In genomic region chr12:49092086-49092815, GRCh38 we compare ENCODE assay signal across 8 cellular contexts. TPM values are rescaled to one million over a fixed set of nuclear protein-coding genes. Genes with fewer than 3 reads are reported as not detected.
DNase-seq lines count a peak whose midpoint lies in the region; ATAC-seq and TF ChIP-seq lines count a peak whose summit lies in the region.

No MANE protein-coding gene starts in this region.

- H3K27ac ChIP-seq in lung (ENCODE audit: low read depth in 1 of 2, low read length in 1 of 2) = peak overlapping the region in 1 of 2 donors; percentile 15

- POLR2A ChIA-PET in WTC11 (lab: Charles Lee) = interaction anchor here (1.0 to 1.4 kb wide), 2 partner anchors 23 to 29 kb away, joined by 3 to 6 read pairs; partner anchors contain the start of gene RHEBL1

- peaks cover 0 to 4% of the 10 kb centered on the region in 2 donors for H3K9me3 ChIP-seq in lung (ENCODE audit: control insufficient read depth in 2 of 2, insufficient read depth in 1 of 2, low read length in 1 of 2)

- peaks cover 87% of the 10 kb centered on the region for H3K27me3 Mint-ChIP-seq in WTC11 (ENCODE audit: low read depth)
- peaks cover 76% of the 10 kb centered on the region for H3K27me3 Mint-ChIP-seq in stimulated activated memory B cell treated with anti-CD40 and anti-IgM and Interleukin-4, amounts not matched to agents 10 μg/mL and 1 μg/mL and 100 μg/mL, for 72 hours

- peak overlapping the region; percentile 56 for H3K4me3 Mint-ChIP-seq in WTC11
- peak overlapping the region; percentile 35 for H3K4me3 Mint-ChIP-seq in stimulated activated memory B cell treated with anti-CD40 and anti-IgM and Interleukin-4, amounts not matched to agents 10 μg/mL and 1 μg/mL and 100 μg/mL, for 72 hours

- in situ Hi-C loops in KBM-7 (cut with MboI; ENCODE audit: low pct_unique_long_range_greater_than_20kb, low sequenced_read_pairs) = no loop called here

- H3K27me3 ChIP-seq in lung (ENCODE audit: control insufficient read depth, insufficient read depth) = no peaks in the 10 kb centered on the region

- no peak overlapping the region for H3K4me3 ChIP-seq in lung

- no peak overlapping the region for H3K27ac Mint-ChIP-seq in WTC11
- no peak overlapping the region for H3K27ac Mint-ChIP-seq in stimulated activated memory B cell treated with anti-CD40 and anti-IgM and Interleukin-4, amounts not matched to agents 10 μg/mL and 1 μg/mL and 100 μg/mL, for 72 hours

- peaks cover 55% of the 10 kb centered on the region for H3K4me1 Mint-ChIP-seq in WTC11
- H3K4me1 Mint-ChIP-seq in stimulated activated memory B cell treated with anti-CD40 and anti-IgM and Interleukin-4, amounts not matched to agents 10 μg/mL and 1 μg/mL and 100 μg/mL, for 72 hours = peaks cover 63% of the 10 kb centered on the region

- H3K36me3 ChIP-seq in lung (ENCODE audit: control insufficient read depth in 2 of 2, insufficient read depth in 2 of 2, low read length in 2 of 2) = peaks cover 2 to 6% of the 10 kb centered on the region in 2 donors

- CTCF ChIA-PET in WTC11 (lab: Charles Lee) = interaction anchor here (0.6 to 4.6 kb wide), 36 partner anchors 9 to 266 kb away, joined by 3 to 64 read pairs (median 4); partner anchors contain the start of genes LMBR1L, PRKAG1, PRPH and RHEBL1

- H3K4me1 ChIP-seq in lung (ENCODE audit: control insufficient read depth in 2 of 2, insufficient read depth in 2 of 2, low read length in 2 of 2) = peaks cover 0 to 39% of the 10 kb centered on the region in 2 donors

- no peaks in the 10 kb centered on the region for H3K9me3 Mint-ChIP-seq in WTC11
- no peaks in the 10 kb centered on the region for H3K9me3 Mint-ChIP-seq in stimulated activated memory B cell treated with anti-CD40 and anti-IgM and Interleukin-4, amounts not matched to agents 10 μg/mL and 1 μg/mL and 100 μg/mL, for 72 hours

- DNase-seq in COLO668 (lab: John Stamatoyannopoulos, UW; ENCODE audit: unreplicated experiment) (peak; percentile 26), KBM-7 (peak; percentile 92), WTC11 (ENCODE audit: low spot score) (peak; percentile 74), cerebellar cortex (ENCODE audit: low spot score) (peak; percentile 62), lung (ENCODE audit: low spot score) (no peak)

- WGBS in lung, 2 donors = 3 to 5% methylated on average over 26 to 32 of the region's 32 CpGs

- TF ChIP-seq CTCF in WTC11 (IDR thresholded peaks at IDR 0.05) (no peak), lung (IDR thresholded peaks at IDR 0.05; ENCODE audit: control extremely low read depth, extremely low read depth) (peak; percentile 8)

- H3K36me3 Mint-ChIP-seq in WTC11 = no peaks in the 10 kb centered on the region
- H3K36me3 Mint-ChIP-seq in stimulated activated memory B cell treated with anti-CD40 and anti-IgM and Interleukin-4, amounts not matched to agents 10 μg/mL and 1 μg/mL and 100 μg/mL, for 72 hours = peaks cover 21% of the 10 kb centered on the region

- ATAC-seq in WTC11 (peak; percentile 30), lung (ENCODE audit: insufficient read depth, low FRiP score) (no peak), HG03097 (IDR thresholded peaks at IDR 0.05; ENCODE audit: low FRiP score, unreplicated experiment) (no peak), GM18870 (IDR thresholded peaks at IDR 0.05; ENCODE audit: unreplicated experiment) (no peak)
- peak; percentile 28 for ATAC-seq in stimulated activated memory B cell treated with anti-CD40 and anti-IgM and Interleukin-4, amounts not matched to agents 10 μg/mL and 1 μg/mL and 100 μg/mL, for 72 hours

TF ChIP-seq in WTC11, 78 proteins besides CTCF, POLR2A, EP300 and RAD21:
- TF ChIP-seq ZNF512 (CRISPR knock-in tag; IDR thresholded peaks at IDR 0.05; ENCODE audit: borderline replicate concordance) = no peak
- no peak for TF ChIP-seq USF1 (CRISPR knock-in tag; IDR thresholded peaks at IDR 0.05)
- TF ChIP-seq NR1H2 (CRISPR knock-in tag; IDR thresholded peaks at IDR 0.05) = no peak
- TF ChIP-seq SOX15 (CRISPR knock-in tag; IDR thresholded peaks at IDR 0.05) = no peak

RNA-seq across cellular contexts. Expression of gene DHH, which starts 2.4 kb away (rescaled TPM):
- total RNA-seq in WTC11 (2021) (0.15 TPM in 1 of 3 replicates, not detected in the others), lung (1 to 10 TPM; 1.3 to 2.6 TPM)
- under 1 TPM; 0.16 to 0.64 TPM for polyA plus RNA-seq in lung

RNA-seq across cellular contexts. Expression of gene LMBR1L, which starts 18.4 kb away (rescaled TPM):
- total RNA-seq in WTC11 (2021) = 52.8 to 78.2 TPM (median 53.1 TPM) in 3 replicates
- total RNA-seq in lung = 10 to 100 TPM; 38.5 to 70.1 TPM
- 10 to 100 TPM; 34.8 to 39.0 TPM for polyA plus RNA-seq in lung

RNA-seq across cellular contexts. Expression of gene RHEBL1, which starts 22.5 kb away (rescaled TPM):
- 6.4 to 9.0 TPM (median 6.9 TPM) in 3 replicates for total RNA-seq in WTC11 (2021)
- total RNA-seq in lung = 1 to 10 TPM in 1 of 2 donors, under 1 TPM in 1; 0.51 to 2.4 TPM
- 1 to 10 TPM; 1.8 to 2.6 TPM for polyA plus RNA-seq in lung

RNA-seq across cellular contexts. Expression of gene KMT2D, which starts 31.7 kb away (rescaled TPM):
- 100 to 104 TPM (median 101 TPM) in 3 replicates for total RNA-seq in WTC11 (2021)
- 100 to 1,000 TPM in 1 of 2 donors, 10 to 100 TPM in 1; 58.7 to 115 TPM for total RNA-seq in lung
- polyA plus RNA-seq in lung = 10 to 100 TPM; 27.6 to 39.7 TPM

RNA-seq across cellular contexts. Expression of gene TUBA1B, which starts 38.9 kb away (rescaled TPM):
- total RNA-seq in WTC11 (2021) = 1,806 to 1,997 TPM (median 1,954 TPM) in 3 replicates
- total RNA-seq in lung = 100 to 1,000 TPM; 261 to 900 TPM
- 1,000 to 10,000 TPM in 1 of 2 donors, 100 to 1,000 TPM in 1; 415 to 1,091 TPM for polyA plus RNA-seq in lung

Comparison
In these comparisons a context has a peak if more than half of its experiments do, and no peak if none do; other contexts are left out.
1. ATAC-seq: peak in WTC11 (single experiment) and stimulated activated memory B cell treated with anti-CD40 and anti-IgM and Interleukin-4, amounts not matched to agents 10 μg/mL and 1 μg/mL and 100 μg/mL, for 72 hours (single experiment); none in lung (single experiment), HG03097 (single experiment) and GM18870 (single experiment).